8 cellular contexts compared by ENCODE assay signal in the genomic region with DNA sequence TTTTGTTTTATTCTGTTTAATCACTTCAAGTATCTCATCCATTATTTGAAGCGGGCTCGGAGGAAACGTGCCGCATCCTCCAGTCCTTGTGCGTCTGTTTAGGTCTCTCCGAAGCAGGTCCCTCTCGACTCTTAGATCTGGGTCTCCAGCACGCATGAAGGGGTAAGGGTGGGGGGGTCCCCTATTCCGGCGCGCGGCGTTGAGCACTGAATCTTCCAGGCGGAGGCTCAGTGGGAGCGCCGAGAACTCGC. TPM values are rescaled to one million over a fixed set of nuclear protein-coding genes. Genes with fewer than 3 reads are reported as not detected.
A peak's percentile ranks its signal among the peaks of the same experiment; 100 is the strongest.
DNase-seq lines count a peak whose midpoint lies in the region; ATAC-seq and TF ChIP-seq lines count a peak whose summit lies in the region.

No MANE protein-coding gene starts in this region.

- H3K36me3 Mint-ChIP-seq in central memory CD8-positive, alpha-beta T cell (ENCODE audit: insufficient read depth), result no peaks in the 10 kb centered on the region

- H3K4me1 Mint-ChIP-seq in central memory CD8-positive, alpha-beta T cell, result peaks cover 14% of the 10 kb centered on the region

- peak overlapping the region; percentile 38 for H3K4me3 Mint-ChIP-seq in central memory CD8-positive, alpha-beta T cell

- H3K4me3 ChIP-seq in cardiac muscle cell, result peak overlapping the region; percentile 32
- peak overlapping the region; percentile 62 to 80 for H3K4me3 ChIP-seq in muscle layer of duodenum (ENCODE audit: low read depth in 1 of 2, low read length in 2 of 2)
- peak overlapping the region; percentile 44 to 53 for H3K4me3 ChIP-seq in vagina

- intact Hi-C loops in Right ventricle myocardium inferior (cut with DNase I) (no loop called here), vagina (cut with DNase I) (no loop called here)

- H3K4me1 ChIP-seq in cardiac muscle cell (ENCODE audit: low read depth), result peaks cover 4% of the 10 kb centered on the region
- H3K4me1 ChIP-seq in muscle layer of duodenum (ENCODE audit: control insufficient read depth in 1 of 2, insufficient read depth in 2 of 2, low read length in 2 of 2), result peaks cover 0 to 22% of the 10 kb centered on the region in 2 donors
- peaks cover 18% of the 10 kb centered on the region for H3K4me1 ChIP-seq in vagina

- DNase-seq in cardiac muscle cell (ENCODE audit: low read depth in 1 of 2, low spot score in 1 of 2), result no peak
- DNase-seq in Right ventricle myocardium inferior (ENCODE audit: missing footprints), result no peak
- DNase-seq in central memory CD8-positive, alpha-beta T cell (ENCODE audit: low spot score in 2 of 2), result no peak
- no peak for DNase-seq in vagina (ENCODE audit: extremely low spot score in 2 of 2)
- no peak for DNase-seq in AG08395 (ENCODE audit: low spot score)
- DNase-seq in HuH-7 (ENCODE audit: low spot score), result no peak

- H3K27ac Mint-ChIP-seq in central memory CD8-positive, alpha-beta T cell (ENCODE audit: low read depth), result no peak overlapping the region

- no peaks in the 10 kb centered on the region for H3K9me3 ChIP-seq in cardiac muscle cell (ENCODE audit: low read depth)
- H3K9me3 ChIP-seq in muscle layer of duodenum (ENCODE audit: control insufficient read depth in 1 of 2, low read length in 2 of 2), result peaks cover 0 to 11% of the 10 kb centered on the region in 2 donors
- H3K9me3 ChIP-seq in vagina, result no peaks in the 10 kb centered on the region

- no peaks in the 10 kb centered on the region for H3K36me3 ChIP-seq in cardiac muscle cell
- H3K36me3 ChIP-seq in muscle layer of duodenum (ENCODE audit: control insufficient read depth in 1 of 2, insufficient read depth in 2 of 2, low read length in 2 of 2), result no peaks in the 10 kb centered on the region
- no peaks in the 10 kb centered on the region for H3K36me3 ChIP-seq in vagina

- peaks cover 12% of the 10 kb centered on the region for H3K9me3 Mint-ChIP-seq in central memory CD8-positive, alpha-beta T cell

- no peak for TF ChIP-seq CTCF in cardiac muscle cell (IDR thresholded peaks at IDR 0.05; ENCODE audit: low read depth, low read length)
- TF ChIP-seq CTCF in vagina (IDR thresholded peaks at IDR 0.05), result no peak

- H3K27ac ChIP-seq in cardiac muscle cell (no peak overlapping the region), muscle layer of duodenum (ENCODE audit: low read length) (no peak overlapping the region), vagina (no peak overlapping the region)

- ATAC-seq in Right ventricle myocardium inferior (no peak), HG03378 (IDR thresholded peaks at IDR 0.05; ENCODE audit: unreplicated experiment) (no peak)
- no peak for ATAC-seq in central memory CD8-positive, alpha-beta T cell (replicated peaks; ENCODE audit: extremely low read depth, poor library complexity, severe bottlenecking)

- H3K27me3 ChIP-seq in cardiac muscle cell (peaks cover 68% of the 10 kb centered on the region), muscle layer of duodenum (ENCODE audit: low read depth, low read length) (peaks cover 16% of the 10 kb centered on the region), vagina (peaks cover 6% of the 10 kb centered on the region)

- no peak for TF ChIP-seq POLR2A in vagina (IDR thresholded peaks at IDR 0.05)

- H3K27me3 Mint-ChIP-seq in central memory CD8-positive, alpha-beta T cell, result peaks cover 73% of the 10 kb centered on the region

RNA-seq across cellular contexts. Expression of a gene that starts 0.3 kb away (rescaled TPM):
- total RNA-seq in cardiac muscle cell, result 0.12 and 0.25 TPM in 2 replicates
- polyA plus RNA-seq in cardiac muscle cell, result 0.34 TPM in 1 of 2 replicates, not detected in the other
- total RNA-seq in Right ventricle myocardium inferior, result not detected
- 2.7 TPM for total RNA-seq in vagina
